In genomic region chr15:84575493-84575892, GRCh38 we compare ENCODE assay signal across 2 cellular contexts.
TF ChIP-seq lines count a peak whose summit lies in the region.

No MANE protein-coding gene starts in this region.

TF ChIP-seq in SK-N-SH, 30 proteins besides CTCF, POLR2A, EP300 and RAD21 (continued from another document):
- no peak for TF ChIP-seq REST (IDR thresholded peaks at IDR 0.05; ENCODE audit: low read depth, low read length)
- TF ChIP-seq RCOR1 (IDR thresholded peaks at IDR 0.05; ENCODE audit: low read length) = no peak
- no peak for TF ChIP-seq CHD2 (IDR thresholded peaks at IDR 0.05; ENCODE audit: low read length, partially characterized antibody)

TF ChIP-seq in SK-N-SH treated with all-trans-retinoic acid at 6 μM for 48 hours, 23 proteins besides CTCF, POLR2A, EP300 and RAD21:
- no peak for TF ChIP-seq TSHZ2 (CRISPR knock-in tag; IDR thresholded peaks at IDR 0.05)
- no peak for TF ChIP-seq CSDC2 (CRISPR knock-in tag; IDR thresholded peaks at IDR 0.05)
- TF ChIP-seq ZNF70 (CRISPR knock-in tag; IDR thresholded peaks at IDR 0.05) = no peak
- TF ChIP-seq PATZ1 (CRISPR knock-in tag; IDR thresholded peaks at IDR 0.05; ENCODE audit: borderline replicate concordance) = no peak
- no peak for TF ChIP-seq OSR1 (CRISPR knock-in tag; IDR thresholded peaks at IDR 0.05)
- TF ChIP-seq ESRRG (CRISPR knock-in tag; IDR thresholded peaks at IDR 0.05) = no peak
- TF ChIP-seq GLIS3 (CRISPR knock-in tag; IDR thresholded peaks at IDR 0.05) = no peak
- no peak for TF ChIP-seq ZNF565 (CRISPR knock-in tag; conservative IDR thresholded peaks at IDR 0.05; ENCODE audit: low read depth)
- TF ChIP-seq BACH2 (CRISPR knock-in tag; IDR thresholded peaks at IDR 0.05; ENCODE audit: borderline replicate concordance) = no peak
- TF ChIP-seq ZFP3 (CRISPR knock-in tag; IDR thresholded peaks at IDR 0.05) = no peak
- no peak for TF ChIP-seq ISL1 (CRISPR knock-in tag; IDR thresholded peaks at IDR 0.05)
- no peak for TF ChIP-seq SNAI2 (CRISPR knock-in tag; IDR thresholded peaks at IDR 0.05)
- TF ChIP-seq TCF4 (CRISPR knock-in tag; IDR thresholded peaks at IDR 0.05; ENCODE audit: borderline replicate concordance) = no peak
- TF ChIP-seq TOX (CRISPR knock-in tag; IDR thresholded peaks at IDR 0.05; ENCODE audit: borderline replicate concordance) = no peak
- TF ChIP-seq ZNF8 (CRISPR knock-in tag; IDR thresholded peaks at IDR 0.05) = no peak
- TF ChIP-seq, protein P1, sequence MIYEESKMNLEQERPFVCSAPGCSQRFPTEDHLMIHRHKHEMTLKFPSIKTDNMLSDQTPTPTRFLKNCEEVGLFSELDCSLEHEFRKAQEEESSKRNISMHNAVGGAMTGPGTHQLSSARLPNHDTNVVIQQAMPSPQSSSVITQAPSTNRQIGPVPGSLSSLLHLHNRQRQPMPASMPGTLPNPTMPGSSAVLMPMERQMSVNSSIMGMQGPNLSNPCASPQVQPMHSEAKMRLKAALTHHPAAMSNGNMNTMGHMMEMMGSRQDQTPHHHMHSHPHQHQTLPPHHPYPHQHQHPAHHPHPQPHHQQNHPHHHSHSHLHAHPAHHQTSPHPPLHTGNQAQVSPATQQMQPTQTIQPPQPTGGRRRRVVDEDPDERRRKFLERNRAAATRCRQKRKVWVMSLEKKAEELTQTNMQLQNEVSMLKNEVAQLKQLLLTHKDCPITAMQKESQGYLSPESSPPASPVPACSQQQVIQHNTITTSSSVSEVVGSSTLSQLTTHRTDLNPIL (CRISPR knock-in tag; IDR thresholded peaks at IDR 0.05; ENCODE audit: low read depth) = no peak
- no peak for TF ChIP-seq ZFP30 (CRISPR knock-in tag; IDR thresholded peaks at IDR 0.05)
- TF ChIP-seq CSRNP3 (CRISPR knock-in tag; IDR thresholded peaks at IDR 0.05) = no peak
- no peak for TF ChIP-seq RARB (CRISPR knock-in tag; IDR thresholded peaks at IDR 0.05)
TF ChIP-seq in SK-N-SH treated with all-trans-retinoic acid at 6 μM for 48 hours: peak in this region for 0.
